In the genomic region with DNA sequence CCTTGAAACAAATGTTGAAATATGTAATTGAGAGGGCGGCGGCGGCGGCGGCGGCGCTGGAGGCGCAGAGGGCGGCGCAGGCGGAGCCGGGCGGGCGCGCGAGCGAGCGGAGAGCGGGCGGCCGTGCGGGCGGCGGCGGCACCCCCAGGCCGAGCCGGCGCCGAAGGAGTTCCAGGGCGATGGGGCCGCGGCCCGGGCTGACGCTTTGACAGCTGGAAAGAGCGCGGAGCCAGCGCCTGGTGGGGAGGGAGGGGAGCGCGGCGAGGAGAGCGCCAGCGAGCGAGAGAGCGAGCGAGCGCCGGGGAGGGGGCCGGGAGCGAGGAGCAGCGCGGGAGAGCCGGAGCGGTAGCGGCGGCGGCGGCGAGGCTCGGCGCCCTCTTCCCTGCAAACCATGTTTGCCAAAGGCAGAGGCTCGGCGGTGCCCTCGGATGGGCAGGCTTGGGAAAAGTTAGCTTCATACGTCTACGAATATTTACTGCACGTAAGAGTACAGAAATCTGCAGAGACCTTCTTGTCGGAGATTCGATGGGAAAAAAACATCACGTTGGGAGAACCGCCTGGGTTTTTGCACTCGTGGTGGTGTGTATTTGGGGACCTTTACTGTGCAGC, we compare ENCODE assay signal across 8 cellular contexts.
DNase-seq lines count a peak whose midpoint lies in the region; ATAC-seq and TF ChIP-seq lines count a peak whose summit lies in the region.
"Not testable (repeated sequence)": the region's sequence is repeated elsewhere in the genome, so short reads cannot be mapped to it uniquely, and the experiment has no call there.

No MANE protein-coding gene starts in this region.

- peaks cover 43% of the 10 kb centered on the region for H3K27me3 ChIP-seq in ACC112 (ENCODE audit: insufficient read depth, low read length)
- H3K27me3 ChIP-seq in esophagus squamous epithelium = peaks cover 0 to 46% (median 2%) of the 10 kb centered on the region in 4 donors
- peaks cover 50% of the 10 kb centered on the region for H3K27me3 ChIP-seq in lower lobe of right lung (ENCODE audit: low read depth)

- TF ChIP-seq POLR2A in esophagus squamous epithelium (IDR thresholded peaks at IDR 0.05) = not testable (repeated sequence)

- not testable (repeated sequence) for H3K36me3 ChIP-seq in ACC112 (ENCODE audit: insufficient read depth, low read length); SK-N-MC (ENCODE audit: insufficient read depth, low read length); esophagus squamous epithelium; lower lobe of right lung

- not testable (repeated sequence) for TF ChIP-seq CTCF in GM20000 (IDR thresholded peaks at IDR 0.05; ENCODE audit: extremely low read depth, missing control alignments); lower lobe of right lung (IDR thresholded peaks at IDR 0.05)
- TF ChIP-seq CTCF in esophagus squamous epithelium (IDR thresholded peaks at IDR 0.05) = peak in 1 of 6 experiments; percentile 36

- H3K4me1 ChIP-seq in ACC112 (ENCODE audit: control insufficient read depth, insufficient read depth, low read length, unreplicated experiment); lower lobe of right lung: not testable (repeated sequence)
- H3K4me1 ChIP-seq in esophagus squamous epithelium = peaks cover 0 to 13% (median 7%) of the 10 kb centered on the region in 3 donors

- not testable (repeated sequence) for H3K79me2 ChIP-seq in ACC112 (ENCODE audit: control insufficient read depth, insufficient read depth, low read length, unreplicated experiment)

- ATAC-seq in lower lobe of right lung = peak; percentile 73 to 80

- peak; percentile 40 for DNase-seq in GM20000 (ENCODE audit: low spot score)
- peak; percentile 75 for DNase-seq in NCI-H1092 treated with DMSO at 0.1 percent for 48 hours (lab: John Stamatoyannopoulos, UW)
- not testable (repeated sequence) for DNase-seq in SK-N-MC (ENCODE audit: low read depth, low spot score); esophagus squamous epithelium (lab: John Stamatoyannopoulos, UW); lower lobe of right lung
- DNase-seq in activated gamma-delta T cell treated with Interleukin-2 at 50 U/mL for 16 hours = peak; percentile 11
- peak; percentile 21 for DNase-seq in stimulated activated CD4-positive, alpha-beta T cell treated with anti-CD3 and anti-CD28 coated beads, Interleukin-12 subunit alpha, Interleukin-12 subunit beta, amount 100 ng/mL, for 4 hours

- not testable (repeated sequence) for H3K27ac ChIP-seq in ACC112 (ENCODE audit: low read depth, low read length); SK-N-MC; esophagus squamous epithelium; lower lobe of right lung

- H3K9me3 ChIP-seq in SK-N-MC (ENCODE audit: low read depth, low read length); esophagus squamous epithelium; lower lobe of right lung: not testable (repeated sequence)

- H3K4me3 ChIP-seq in ACC112 (ENCODE audit: low read depth, low read length) (peak overlapping the region; percentile 76), SK-N-MC (peak overlapping the region; percentile 74), esophagus squamous epithelium (peak overlapping the region; percentile 35 to 72 (median 44)), lower lobe of right lung (peak overlapping the region; percentile 47)

- peak overlapping the region; percentile 69 for H2AFZ ChIP-seq in ACC112 (ENCODE audit: low read length, unreplicated experiment)

- 0% methylated on average over 29 to 41 of the region's 71 CpGs for WGBS in esophagus squamous epithelium, 2 donors

- peak overlapping the region; percentile 39 for H3K9ac ChIP-seq in SK-N-MC (ENCODE audit: insufficient read length)

- intact Hi-C loops in esophagus squamous epithelium (cut with DNase I); lower lobe of right lung (cut with DNase I): not testable (repeated sequence)
